Comparison of ENCODE assay signal across 1 cellular context in the genomic region with DNA sequence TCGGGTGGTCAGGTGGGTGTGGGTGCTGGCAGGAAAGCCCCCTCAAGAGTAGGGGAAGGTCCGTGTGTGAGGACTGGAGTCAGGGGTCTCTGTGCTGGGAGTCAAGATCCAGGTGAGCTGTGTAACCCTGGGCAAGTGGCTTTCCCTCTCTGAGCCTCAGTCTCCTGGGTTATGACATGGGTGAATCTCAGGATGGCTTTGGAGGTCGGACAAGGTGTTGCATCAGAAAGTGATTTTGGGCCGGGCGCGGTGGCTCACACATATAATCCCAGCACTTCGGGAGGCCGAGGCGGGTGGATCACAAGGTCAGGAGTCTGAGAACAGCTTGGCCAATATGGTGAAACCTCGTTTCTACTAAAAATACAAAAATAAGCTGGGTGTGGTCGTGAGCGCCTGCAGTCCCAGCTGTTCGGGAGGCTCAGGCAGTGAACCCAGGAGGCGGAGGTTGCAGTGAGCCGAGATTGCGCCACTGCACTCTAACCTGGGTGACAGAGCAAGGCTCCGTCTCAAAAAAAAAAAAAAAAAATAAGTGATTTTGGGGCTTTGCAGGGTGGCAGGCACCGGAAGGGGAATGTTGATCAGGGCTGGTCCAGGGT.
TF ChIP-seq lines count a peak whose summit lies in the region.

No MANE protein-coding gene starts in this region.

TF ChIP-seq in GM23338, 12 proteins besides CTCF, POLR2A, EP300 and RAD21 (continued from another document):
- TF ChIP-seq ZNF462 (CRISPR knock-in tag; IDR thresholded peaks at IDR 0.05) = no peak
- no peak for TF ChIP-seq JUNB (IDR thresholded peaks at IDR 0.05; ENCODE audit: unreplicated experiment)
TF ChIP-seq in GM23338: peak in this region for 0.
